Comparison of ENCODE assay signal across 1 cellular context in genomic region chr2:97687235-97687634, GRCh38. TPM values are rescaled to one million over a fixed set of nuclear protein-coding genes. Genes with fewer than 3 reads are reported as not detected.
"Had no signal": no experiment of that assay in that cellular context is flagged by ENCODE, and none has a peak within 500 bp of the region (broad histone marks: within the 10 kb centered on the region; RNA-seq: fewer than 3 reads in every experiment).

No MANE protein-coding gene starts in this region.

RNA-seq across cellular contexts. Expression of gene ZAP70, which starts 26.1 kb away (rescaled TPM):
- total RNA-seq: pulmonary artery endothelial cell had no signal
